In the genomic region with DNA sequence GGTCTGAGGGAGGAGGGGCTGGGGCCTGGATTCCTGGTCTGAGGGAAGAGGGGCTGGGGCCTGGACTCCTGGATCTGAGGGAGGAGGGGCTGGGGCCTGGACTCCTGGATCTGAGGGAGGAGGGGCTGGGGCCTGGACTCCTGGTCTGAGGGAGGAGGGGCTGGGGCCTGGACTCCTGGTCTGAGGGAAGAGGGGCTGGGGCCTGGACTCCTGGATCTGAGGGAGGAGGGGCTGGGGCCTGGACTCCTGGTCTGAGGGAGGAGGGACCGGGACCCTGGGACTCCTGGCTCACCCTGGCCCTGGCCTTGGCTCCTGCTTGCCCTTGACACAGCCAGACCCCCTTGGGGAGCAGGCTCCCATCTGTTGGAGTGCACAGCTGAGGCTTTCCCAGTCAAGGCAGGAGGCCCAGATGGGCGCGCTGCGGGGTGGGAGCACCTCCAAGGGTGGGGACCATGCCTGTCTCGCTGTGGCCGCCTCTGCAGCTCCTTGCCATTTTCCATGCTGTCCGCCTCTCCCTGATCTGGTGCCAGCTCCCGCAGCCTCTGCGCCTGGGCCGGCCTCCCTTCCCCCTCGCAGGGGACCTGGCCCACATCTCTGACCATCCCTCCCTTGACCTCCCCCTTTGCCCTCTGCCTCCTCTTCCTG, we compare ENCODE assay signal across 1 cellular context.
TF ChIP-seq lines count a peak whose summit lies in the region.

No MANE protein-coding gene starts in this region.

TF ChIP-seq in K562, 482 proteins besides CTCF, POLR2A, EP300 and RAD21:
- peak; percentile 88 for TF ChIP-seq ZNF263 (CRISPR knock-in tag; IDR thresholded peaks at IDR 0.05; ENCODE audit: borderline replicate concordance)
TF ChIP-seq in K562: peak in this region for 1; not testable (repeated sequence) for 481.
